10 cellular contexts compared by ENCODE assay signal in the genomic region with DNA sequence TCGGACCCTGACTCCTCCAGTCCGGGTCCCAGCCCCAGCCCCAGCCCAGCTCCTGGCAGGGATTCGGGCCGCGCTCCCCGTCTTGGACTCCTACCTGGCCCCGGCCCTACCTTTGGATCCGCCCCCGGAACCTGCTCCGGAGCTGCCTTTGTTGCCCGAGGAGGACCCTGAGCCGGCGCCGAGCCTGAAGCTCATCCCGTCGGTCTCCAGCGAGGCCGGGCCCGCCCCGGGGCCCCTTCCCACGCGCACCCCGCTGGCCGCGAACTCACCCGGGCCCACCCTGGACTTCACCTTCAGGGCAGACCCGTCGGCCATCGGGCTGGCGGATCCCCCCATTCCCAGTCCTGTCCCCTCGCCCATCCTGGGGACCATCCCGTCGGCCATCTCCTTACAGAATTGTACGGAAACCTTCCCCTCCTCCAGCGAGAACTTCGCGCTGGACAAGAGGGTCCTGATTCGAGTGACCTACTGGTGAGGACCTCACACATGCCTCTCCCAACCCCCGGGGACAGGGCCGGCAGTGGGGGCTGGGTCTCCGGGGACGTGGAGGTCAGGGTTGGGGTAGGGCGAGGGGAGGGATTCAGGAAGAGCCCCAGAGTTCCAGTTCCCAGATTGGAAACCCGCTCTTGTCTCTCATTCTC. TPM values are rescaled to one million over a fixed set of nuclear protein-coding genes. Genes with fewer than 3 reads are reported as not detected.
DNase-seq lines count a peak whose midpoint lies in the region; ATAC-seq and TF ChIP-seq lines count a peak whose summit lies in the region.
"Had no signal": no experiment of that assay in that cellular context is flagged by ENCODE, and none has a peak within 500 bp of the region (broad histone marks: within the 10 kb centered on the region; RNA-seq: fewer than 3 reads in every experiment).

No MANE protein-coding gene starts in this region.

- peak overlapping the region; percentile 92 for H3K9ac ChIP-seq in ES-I3 (ENCODE audit: low read depth, low read length)

- WGBS in esophagus squamous epithelium, 2 donors: 9 to 20% methylated on average over 1 to 3 of the region's 44 CpGs
- WGBS in psoas muscle, 3 donors: 2 to 4% (median 2%) methylated on average over 41 to 44 of the region's 44 CpGs

- H3K36me3 ChIP-seq in ES-I3 (ENCODE audit: insufficient read depth, low read length): peaks cover under 1% of the 10 kb centered on the region; the same call in 1 of the 2 replicates
- H3K36me3 ChIP-seq in esophagus squamous epithelium: no peaks in the 10 kb centered on the region
- H3K36me3 ChIP-seq in psoas muscle (ENCODE audit: insufficient read depth in 1 of 2, low read depth in 1 of 2): no peaks in the 10 kb centered on the region
- H3K36me3 ChIP-seq: neutrophil had no signal

- TF ChIP-seq CTCF in esophagus squamous epithelium (IDR thresholded peaks at IDR 0.05): no peak
- no peak for TF ChIP-seq CTCF in psoas muscle (IDR thresholded peaks at IDR 0.05)

- H3K27me3 ChIP-seq in esophagus squamous epithelium (peaks cover 6 to 82% (median 24%) of the 10 kb centered on the region in 4 donors), psoas muscle (ENCODE audit: insufficient read depth in 3 of 3, low read length in 2 of 3) (peaks cover 0 to 71% (median 31%) of the 10 kb centered on the region in 3 donors)

- H3K9me3 ChIP-seq in ES-I3 (ENCODE audit: control insufficient read depth, insufficient read depth, low read length) (no peaks in the 10 kb centered on the region; the same call in 1 of the 2 replicates), esophagus squamous epithelium (no peaks in the 10 kb centered on the region), psoas muscle (no peaks in the 10 kb centered on the region)
- H3K9me3 ChIP-seq: neutrophil had no signal

- H3K27ac ChIP-seq in esophagus squamous epithelium: no peak overlapping the region
- H3K27ac ChIP-seq in psoas muscle: no peak overlapping the region
- H3K27ac ChIP-seq: neutrophil had no signal

- DNase-seq in SK-N-DZ (ENCODE audit: low spot score) (peak; percentile 19), esophagus squamous epithelium (lab: John Stamatoyannopoulos, UW) (no peak), psoas muscle (no peak), kidney glomerular epithelial cell (lab: John Stamatoyannopoulos, UW) (no peak), ureter (ENCODE audit: low spot score) (no peak), NCI-H748 treated with DMSO at 0.1 percent for 48 hours (lab: John Stamatoyannopoulos, UW) (no peak)

- ATAC-seq in psoas muscle (no peak), HG02938 (IDR thresholded peaks at IDR 0.05; ENCODE audit: unreplicated experiment) (no peak)

- intact Hi-C loops in esophagus squamous epithelium (cut with DNase I) (no loop called here), psoas muscle (cut with DNase I) (no loop called here)

- H3K4me1 ChIP-seq in ES-I3 (ENCODE audit: insufficient read depth, low read length) (0 out of 2 replicates have a peak, but pooled peaks cover 2% of the 10 kb centered on the region), esophagus squamous epithelium (peaks cover 6 to 18% (median 13%) of the 10 kb centered on the region in 3 donors), psoas muscle (peaks cover 9% of the 10 kb centered on the region)

- TF ChIP-seq POLR2A in esophagus squamous epithelium (IDR thresholded peaks at IDR 0.05): no peak

- H3K4me3 ChIP-seq in esophagus squamous epithelium: peak overlapping the region; percentile 2 to 63 (median 30)
- peak overlapping the region; percentile 42 for H3K4me3 ChIP-seq in psoas muscle

RNA-seq across cellular contexts. Expression of a gene that starts 0.7 kb away (rescaled TPM):
- polyA plus RNA-seq in SK-N-DZ (2014; cell fraction: cytosol; rRNA removed): 3.0 and 5.4 TPM in 2 replicates
- 5.0 and 9.1 TPM in 2 replicates for polyA plus RNA-seq in SK-N-DZ (2014; cell fraction: nucleus; rRNA removed)
- total RNA-seq in esophagus squamous epithelium (not detected), psoas muscle (not detected), ureter (not detected)
- not detected for polyA plus RNA-seq in psoas muscle
- total RNA-seq: bronchial epithelial cell had no signal

RNA-seq across cellular contexts. Expression of a gene that starts 16.9 kb away (rescaled TPM):
- polyA plus RNA-seq in SK-N-DZ (2014; cell fraction: cytosol; rRNA removed): 177 and 226 TPM in 2 replicates
- 118 and 126 TPM in 2 replicates for polyA plus RNA-seq in SK-N-DZ (2014; cell fraction: nucleus; rRNA removed)
- total RNA-seq in esophagus squamous epithelium: not detected
- total RNA-seq in psoas muscle: under 1 TPM in 1 of 4 donors, not detected in 3; 0.14 TPM
- under 1 TPM in 1 of 3 donors, not detected in 2; 0.03 TPM for polyA plus RNA-seq in psoas muscle
- total RNA-seq in ureter: not detected

RNA-seq across cellular contexts. Expression of a gene that starts 17.0 kb away (rescaled TPM):
- 11.5 and 14.2 TPM in 2 replicates for polyA plus RNA-seq in SK-N-DZ (2014; cell fraction: cytosol; rRNA removed)
- polyA plus RNA-seq in SK-N-DZ (2014; cell fraction: nucleus; rRNA removed): 11.4 and 15.3 TPM in 2 replicates
- total RNA-seq in esophagus squamous epithelium (1 to 10 TPM in 1 of 4 donors, under 1 TPM in 2, not detected in 1; 0.48 to 3.6 (median 0.79) TPM), psoas muscle (1 to 10 TPM in 3 of 4 donors, under 1 TPM in 1; 0.71 to 1.9 (median 1.7) TPM), ureter (2.4 TPM)
- 1 to 10 TPM in 2 of 3 donors, under 1 TPM in 1; 0.83 to 9.0 (median 1.9) TPM for polyA plus RNA-seq in psoas muscle

RNA-seq across cellular contexts. Expression of a gene that starts 24.3 kb away (rescaled TPM):
- polyA plus RNA-seq in SK-N-DZ (2014; cell fraction: cytosol; rRNA removed): 11.7 and 13.7 TPM in 2 replicates
- 8.7 and 10.9 TPM in 2 replicates for polyA plus RNA-seq in SK-N-DZ (2014; cell fraction: nucleus; rRNA removed)
- 10 to 100 TPM in 1 of 4 donors, 1 to 10 TPM in 3; 6.0 to 10.5 (median 9.5) TPM for total RNA-seq in esophagus squamous epithelium
- total RNA-seq in psoas muscle: 10 to 100 TPM in 3 of 4 donors, 1 to 10 TPM in 1; 7.6 to 13.2 (median 10.8) TPM
- polyA plus RNA-seq in psoas muscle: 10 to 100 TPM in 1 of 3 donors, 1 to 10 TPM in 2; 7.7 to 15.7 (median 9.3) TPM
- 10.4 TPM for total RNA-seq in ureter

RNA-seq across cellular contexts. Expression of a gene that starts 35.0 kb away (rescaled TPM):
- polyA plus RNA-seq in SK-N-DZ (2014; cell fraction: cytosol; rRNA removed): 136 and 143 TPM in 2 replicates
- polyA plus RNA-seq in SK-N-DZ (2014; cell fraction: nucleus; rRNA removed): 213 and 236 TPM in 2 replicates
- total RNA-seq in esophagus squamous epithelium (10 to 100 TPM; 34.0 to 63.2 (median 51.5) TPM), psoas muscle (100 to 1,000 TPM in 1 of 4 donors, 10 to 100 TPM in 3; 70.5 to 105 (median 75.7) TPM), ureter (64.9 TPM)
- 100 to 1,000 TPM in 1 of 3 donors, 10 to 100 TPM in 2; 86.1 to 189 (median 95.0) TPM for polyA plus RNA-seq in psoas muscle
